24 cellular contexts compared by ENCODE assay signal in genomic region chr15:25944386-25944785, GRCh38.
DNase-seq lines count a peak whose midpoint lies in the region; ATAC-seq, FAIRE-seq and TF ChIP-seq lines count a peak whose summit lies in the region.
"Had no signal": no experiment of that assay in that cellular context is flagged by ENCODE, and none has a peak within 500 bp of the region (broad histone marks: within the 10 kb centered on the region; RNA-seq: fewer than 3 reads in every experiment).

No MANE protein-coding gene starts in this region.

- WGBS in HepG2 (ENCODE audit: low lambda C conversion rate): 39% methylated on average over 13 of the region's 17 CpGs
- WGBS in right lobe of liver (ENCODE audit: insufficient coverage, low coverage, low lambda C conversion rate, missing lambda C conversion rate): no CpG with 5 or more reads among the region's 17 CpGs
- WGBS in endodermal cell (ENCODE audit: insufficient coverage in 1 of 2, insufficient read length in 1 of 2), 2 experiments: 88 to 100% methylated on average over 1 to 17 of the region's 17 CpGs

- no peaks in the 10 kb centered on the region for H3K36me3 Mint-ChIP-seq in endodermal cell (ENCODE audit: low read depth)
- H3K36me3 Mint-ChIP-seq: CD4-positive, CD25-positive, alpha-beta regulatory T cell had no signal

- peaks cover 11% of the 10 kb centered on the region for H3K4me1 Mint-ChIP-seq in endodermal cell

- H3K27ac ChIP-seq in HepG2 (ENCODE audit: extremely low read length, insufficient read depth, low read length) (no peak overlapping the region), right lobe of liver (no peak overlapping the region), RWPE2 (ENCODE audit: poor library complexity, severe bottlenecking) (no peak overlapping the region), endodermal cell (ENCODE audit: low read depth, low read length) (no peak overlapping the region), caudate nucleus (ENCODE audit: low read depth, low read length) (no peak overlapping the region), Karpas-422 (ENCODE audit: low read length) (no peak overlapping the region)

- DNase-seq in HepG2 (ENCODE audit: low spot score) (no peak), right lobe of liver (no peak), RWPE2 (ENCODE audit: low spot score) (no peak), endodermal cell (no peak), caudate nucleus (lab: John Stamatoyannopoulos, UW) (no peak), Karpas-422 (no peak), DMS114 treated with DMSO at 0.1 percent for 48 hours (lab: John Stamatoyannopoulos, UW; ENCODE audit: unreplicated experiment) (no peak), GM03348 (ENCODE audit: low spot score) (no peak)
- DNase-seq: 8988T; ACHN; BE2C; CD4-positive, CD25-positive, alpha-beta regulatory T cell; DMS53; KG1; MM.1S; NCI-H2029; NCI-H446 treated with DMSO at 0.1 percent for 48 hours; NCI-H526; SK-N-SH; SW 1271 had no signal

- H4K20me1 ChIP-seq in HepG2 (ENCODE audit: insufficient read depth, low read length) (no peaks in the 10 kb centered on the region), Karpas-422 (ENCODE audit: insufficient read depth, low read depth, low read length) (no peaks in the 10 kb centered on the region)

- no peaks in the 10 kb centered on the region for H3K4me1 ChIP-seq in HepG2 (ENCODE audit: insufficient read depth, low read length)
- no peaks in the 10 kb centered on the region for H3K4me1 ChIP-seq in right lobe of liver
- H3K4me1 ChIP-seq in RWPE2 (ENCODE audit: insufficient read depth, poor library complexity, severe bottlenecking): peaks cover 7% of the 10 kb centered on the region
- no peaks in the 10 kb centered on the region for H3K4me1 ChIP-seq in endodermal cell (ENCODE audit: control insufficient read depth, insufficient read depth, low read length)
- no peaks in the 10 kb centered on the region for H3K4me1 ChIP-seq in Karpas-422 (ENCODE audit: low read length)
- H3K4me1 ChIP-seq: BE2C had no signal

- no peak overlapping the region for H3K4me3 Mint-ChIP-seq in endodermal cell

- CTCF ChIA-PET in HepG2 (lab: Yijun Ruan, JAX; ENCODE audit: low intra/inter-chr PET ratio, low total read pairs): no interaction called here

- H3K4me3 ChIP-seq in HepG2 (replicated peaks in 1 of 3; ENCODE audit: insufficient read depth in 1 of 3, low read depth in 2 of 3, low read length in 3 of 3) (no peak overlapping the region), right lobe of liver (no peak overlapping the region), RWPE2 (ENCODE audit: severe bottlenecking) (no peak overlapping the region), endodermal cell (ENCODE audit: low read length) (no peak overlapping the region), Karpas-422 (ENCODE audit: low read length) (no peak overlapping the region)
- H3K4me3 ChIP-seq: HAP-1 had no signal

- POLR2A ChIA-PET in HepG2 (lab: Yijun Ruan, JAX): no interaction called here

- TF ChIP-seq POLR2A in HepG2 (IDR thresholded peaks at IDR 0.05; ENCODE audit: insufficient read depth in 1 of 2, low read depth in 2 of 2, low read length in 2 of 2): no peak
- no peak for TF ChIP-seq POLR2A in right lobe of liver (IDR thresholded peaks at IDR 0.05)

- H3K36me3 ChIP-seq in HepG2 (replicated peaks in 1 of 2; ENCODE audit: control insufficient read depth in 1 of 2, insufficient read depth in 2 of 2, low read length in 2 of 2) (no peaks in the 10 kb centered on the region), right lobe of liver (no peaks in the 10 kb centered on the region), RWPE2 (ENCODE audit: low read depth) (no peaks in the 10 kb centered on the region), endodermal cell (ENCODE audit: control insufficient read depth, insufficient read depth, low read length) (no peaks in the 10 kb centered on the region), Karpas-422 (ENCODE audit: insufficient read depth, low read length) (no peaks in the 10 kb centered on the region)
- H3K36me3 ChIP-seq: BE2C, HAP-1 had no signal

- TF ChIP-seq CTCF in HepG2 (CRISPR knock-in tag; IDR thresholded peaks at IDR 0.05) (peak; percentile 31; the same call in 1 of the 2 replicates), right lobe of liver (IDR thresholded peaks at IDR 0.05) (no peak), RWPE2 (IDR thresholded peaks at IDR 0.05; ENCODE audit: poor library complexity, severe bottlenecking) (peak; percentile 11), endodermal cell (conservative IDR thresholded peaks at IDR 0.05) (peak; percentile 31)

- no peaks in the 10 kb centered on the region for H3K9me2 ChIP-seq in Karpas-422 (replicated peaks; ENCODE audit: insufficient read depth, low read length)
- H3K9me2 ChIP-seq: SK-N-SH had no signal

- intact Hi-C loops in HepG2 (cut with micrococcal nuclease; ENCODE audit: unreplicated experiment) (loop anchor here (5.0 kb wide), 1 partner anchor 918 kb away; no protein-coding TSS in a partner anchor), right lobe of liver (cut with DNase I) (no loop called here)

- H3K27ac Mint-ChIP-seq in endodermal cell: no peak overlapping the region
- H3K27ac Mint-ChIP-seq: CD4-positive, CD25-positive, alpha-beta regulatory T cell had no signal

- ATAC-seq in HepG2 (peak; percentile 56), right lobe of liver (no peak), RWPE2 (ENCODE audit: low read depth) (no peak)

- H3K9me3 Mint-ChIP-seq in endodermal cell: peaks cover 4% of the 10 kb centered on the region

- no peak for FAIRE-seq in HepG2 (lab: Jason Lieb, UNC)
- FAIRE-seq: D721Med, HTR-8/SVneo, RCC 7860 had no signal

- H3K9me3 ChIP-seq in HepG2 (ENCODE audit: low read length): no peaks in the 10 kb centered on the region
- no peaks in the 10 kb centered on the region for H3K9me3 ChIP-seq in right lobe of liver
- no peaks in the 10 kb centered on the region for H3K9me3 ChIP-seq in RWPE2 (ENCODE audit: severe bottlenecking)
- H3K9me3 ChIP-seq in endodermal cell (ENCODE audit: control insufficient read depth, low read length): no peaks in the 10 kb centered on the region
- peaks cover 31% of the 10 kb centered on the region for H3K9me3 ChIP-seq in Karpas-422 (ENCODE audit: low read length)
- H3K9me3 ChIP-seq: BE2C, HAP-1, SK-N-SH had no signal

- no peak overlapping the region for H3K4me2 ChIP-seq in HepG2 (ENCODE audit: low read depth, low read length)
- H3K4me2 ChIP-seq in Karpas-422 (ENCODE audit: low read depth, low read length, poor library complexity, severe bottlenecking): no peak overlapping the region
- H3K4me2 ChIP-seq: SK-N-SH had no signal

- TF ChIP-seq RAD21 in HepG2 (CRISPR knock-in tag; IDR thresholded peaks at IDR 0.05): no peak

- no peaks in the 10 kb centered on the region for H3K27me3 ChIP-seq in HepG2 (ENCODE audit: control insufficient read depth in 1 of 2, insufficient read depth in 2 of 2, low read length in 2 of 2)
- no peaks in the 10 kb centered on the region for H3K27me3 ChIP-seq in right lobe of liver
- H3K27me3 ChIP-seq in RWPE2 (ENCODE audit: insufficient read depth, poor library complexity, severe bottlenecking): no peaks in the 10 kb centered on the region
- H3K27me3 ChIP-seq in endodermal cell (ENCODE audit: control insufficient read depth, insufficient read depth, low read length, poor library complexity, severe bottlenecking): no peaks in the 10 kb centered on the region
- H3K27me3 ChIP-seq in Karpas-422 (ENCODE audit: low read length): no peaks in the 10 kb centered on the region
- H3K27me3 ChIP-seq: BE2C had no signal

- in situ Hi-C loops in HepG2 (cut with HindIII; ENCODE audit: extremely low pct_ligation_motif_present, low pct_unique_long_range_greater_than_20kb): loop anchor here (25.0 kb wide), 2 partner anchors 432 to 918 kb away; partner anchors contain the start of gene GABRA5

- TF ChIP-seq EP300 in HepG2 (IDR thresholded peaks at IDR 0.05; ENCODE audit: low read depth in 2 of 2, low read length in 2 of 2): no peak
- no peak for TF ChIP-seq EP300 in HepG2 (CRISPR knock-in tag; IDR thresholded peaks at IDR 0.05; ENCODE audit: borderline replicate concordance)

- H2AFZ ChIP-seq in HepG2 (ENCODE audit: low read length) (no peak overlapping the region), Karpas-422 (ENCODE audit: low read length) (no peak overlapping the region)

- H3K9ac ChIP-seq in HepG2 (ENCODE audit: insufficient read depth, low read depth, low read length): no peak overlapping the region
- H3K9ac ChIP-seq in endodermal cell (ENCODE audit: extremely low read depth, low read length, poor library complexity, severe bottlenecking): no peak overlapping the region
- H3K9ac ChIP-seq in Karpas-422 (ENCODE audit: low read length): no peak overlapping the region
- H3K9ac ChIP-seq: SK-N-SH had no signal

- no peaks in the 10 kb centered on the region for H3K27me3 Mint-ChIP-seq in endodermal cell (ENCODE audit: insufficient read depth)
- H3K27me3 Mint-ChIP-seq: CD4-positive, CD25-positive, alpha-beta regulatory T cell had no signal

- BruUV-seq in HepG2 (replicated peaks; lab: Mats Ljungman, UMichigan): no TSS peak

- H3K79me2 ChIP-seq in HepG2 (ENCODE audit: insufficient read depth, low read length) (no peaks in the 10 kb centered on the region), Karpas-422 (ENCODE audit: low read length) (no peaks in the 10 kb centered on the region)

TF ChIP-seq in HepG2, 621 proteins besides CTCF, POLR2A, EP300 and RAD21 (continues in another document):
- TF ChIP-seq, protein P1, sequence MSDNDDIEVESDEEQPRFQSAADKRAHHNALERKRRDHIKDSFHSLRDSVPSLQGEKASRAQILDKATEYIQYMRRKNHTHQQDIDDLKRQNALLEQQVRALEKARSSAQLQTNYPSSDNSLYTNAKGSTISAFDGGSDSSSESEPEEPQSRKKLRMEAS (IDR thresholded peaks at IDR 0.05): no peak
- TF ChIP-seq THRA (CRISPR knock-in tag; IDR thresholded peaks at IDR 0.05; ENCODE audit: borderline replicate concordance): no peak

Comparison
In these comparisons a context has a peak if more than half of its experiments do, and no peak if none do; other contexts are left out.
1. CTCF ChIP-seq: peak in HepG2 (single experiment), RWPE2 (single experiment) and endodermal cell (single experiment); none in right lobe of liver (0 of 4).